In the genomic region with DNA sequence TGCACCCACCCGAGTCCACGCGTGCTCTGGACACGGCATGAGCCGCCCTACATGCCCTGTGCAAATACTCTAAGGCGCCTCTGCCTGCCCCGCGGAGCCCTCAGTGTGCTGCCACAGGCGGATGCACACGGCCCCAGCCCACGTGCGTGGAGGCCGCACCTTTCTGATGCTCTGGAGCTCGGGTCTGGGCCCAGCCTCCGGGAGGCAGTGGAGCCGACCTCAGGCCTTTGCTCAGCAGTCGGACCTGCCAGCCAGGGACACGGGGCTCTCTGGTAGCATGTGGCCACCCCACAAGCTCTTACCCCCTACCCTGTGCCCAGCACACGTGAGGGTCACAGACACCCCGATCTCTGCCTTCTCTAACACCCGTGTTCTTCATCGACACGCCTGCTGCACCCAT, we compare ENCODE assay signal across 1 cellular context.
TF ChIP-seq lines count a peak whose summit lies in the region.

No MANE protein-coding gene starts in this region.

TF ChIP-seq in H1, 55 proteins besides CTCF, POLR2A, EP300 and RAD21:
- no peak for TF ChIP-seq RNF2 (IDR thresholded peaks at IDR 0.05; ENCODE audit: borderline replicate concordance, low read depth, low read length, missing control alignments, poor library complexity, severe bottlenecking)
- TF ChIP-seq CEBPB (IDR thresholded peaks at IDR 0.05; ENCODE audit: low read depth, low read length), result no peak
- TF ChIP-seq BACH1 (IDR thresholded peaks at IDR 0.05; ENCODE audit: low read length), result no peak
- TF ChIP-seq TEAD4 (IDR thresholded peaks at IDR 0.05; ENCODE audit: low read depth, low read length), result no peak
